Comparison of ENCODE assay signal across 34 cellular contexts in the genomic region with DNA sequence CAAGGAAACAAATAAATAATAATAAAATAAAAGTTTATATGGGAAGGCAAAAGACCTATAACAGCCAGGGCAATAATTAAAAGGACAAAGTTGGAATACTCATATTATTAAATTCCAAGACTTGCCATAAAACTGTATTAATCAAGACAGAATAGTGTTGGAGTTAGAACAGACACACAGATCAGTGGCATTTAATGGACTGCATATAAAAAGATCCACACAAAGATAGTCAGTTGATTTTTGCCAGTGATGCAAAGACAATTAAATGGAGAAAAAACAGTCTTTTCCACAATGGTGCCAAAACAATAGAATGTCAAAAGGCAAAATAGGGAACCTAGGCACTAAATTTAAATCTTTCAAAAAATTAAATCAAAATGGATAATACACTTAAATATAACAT.
"Had no signal": no experiment of that assay in that cellular context is flagged by ENCODE, and none has a peak within 500 bp of the region (broad histone marks: within the 10 kb centered on the region; RNA-seq: fewer than 3 reads in every experiment).

No MANE protein-coding gene starts in this region.

- H3K27me3 ChIP-seq: adrenal gland, ascending aorta, body of pancreas, brain microvascular endothelial cell, breast epithelium, cardiac muscle cell had no signal

- FAIRE-seq: astrocyte, bronchial epithelial cell had no signal

- H3K4me1 ChIP-seq: adrenal gland, ascending aorta, body of pancreas, breast epithelium had no signal

- H3K9me3 ChIP-seq: adrenal gland, ascending aorta, body of pancreas, breast epithelium had no signal

- H3K27ac ChIP-seq: adrenal gland, ascending aorta, body of pancreas, brain microvascular endothelial cell, breast epithelium, cardiac muscle cell had no signal

- H3K36me3 ChIP-seq: adrenal gland, ascending aorta, brain microvascular endothelial cell, breast epithelium, cardiac muscle cell had no signal

- DNase-seq: activated effector memory CD4-positive, alpha-beta T cell treated with anti-CD3 and anti-CD28 coated beads, Interleukin-2, amount 50 U/mL, for 16 hours; activated effector memory CD4-positive, alpha-beta T cell treated with Interleukin-2 at 50 U/mL for 16 hours; activated gamma-delta T cell; activated gamma-delta T cell treated with Interleukin-2 at 50 U/mL for 16 hours; activated naive CD4-positive, alpha-beta T cell; activated naive CD4-positive, alpha-beta T cell treated with anti-CD3 and anti-CD28 coated beads for 36 hours; activated naive CD4-positive, alpha-beta T cell treated with anti-CD3 and anti-CD28 coated beads, Interleukin-2, amount 10 ng/mL, durations not matched to agents 7 days and 5 days; activated naive CD4-positive, alpha-beta T cell treated with anti-CD3 and anti-CD28 coated beads, Interleukin-2, amount 50 U/mL, for 16 hours; activated naive CD4-positive, alpha-beta T cell treated with Interleukin-2 at 50 U/mL for 16 hours; activated naive CD8-positive, alpha-beta T cell treated with anti-CD3 and anti-CD28 coated beads for 36 hours; activated naive CD8-positive, alpha-beta T cell treated with anti-CD3 and anti-CD28 coated beads, Interleukin-2, amount 10 ng/mL, durations not matched to agents 7 days and 5 days; activated naive CD8-positive, alpha-beta T cell treated with anti-CD3 and anti-CD28 coated beads, Interleukin-2, amount 50 U/mL, for 24 hours; activated T-cell treated with anti-CD3 and anti-CD28 coated beads, Interleukin-2, amount 50 U/mL, for 1 hour; activated T-cell treated with anti-CD3 and anti-CD28 coated beads, Interleukin-2, amount 50 U/mL, for 24 hours; activated T-cell treated with anti-CD3 and anti-CD28 coated beads, Interleukin-2, amount 50 U/mL, for 4 hours; activated T-cell treated with anti-CD3 and anti-CD28 coated beads, Interleukin-2, amount 50 U/mL, for 48 hours; activated T-cell treated with anti-CD3 and anti-CD28 coated beads, Interleukin-2, amount 50 U/mL, for 72 hours; adrenal gland; amniotic stem cell; amygdala; anterior cingulate cortex; aorta; body of pancreas; brain microvascular endothelial cell; caudate nucleus; central memory CD4-positive, alpha-beta T cell; cerebellar nuclear complex had no signal

- H3K4me3 ChIP-seq: adrenal gland, ascending aorta, body of pancreas, breast epithelium, cardiac muscle cell had no signal

- ATAC-seq: activated naive CD4-positive, alpha-beta T cell treated with anti-CD3 and anti-CD28 coated beads, Interleukin-2, amount 50 U/mL, for 72 hours; activated naive CD8-positive, alpha-beta T cell treated with anti-CD3 and anti-CD28 coated beads, Interleukin-2, amount 50 U/mL, for 24 hours; activated T-cell treated with anti-CD3 and anti-CD28 coated beads, Interleukin-2, amount 50 U/mL, for 4 hours; activated T-cell treated with anti-CD3 and anti-CD28 coated beads, Interleukin-2, amount 50 U/mL, for 72 hours; activated T-helper 17 cell treated with anti-CD3 and anti-CD28 coated beads, Interleukin-2, amount 50 U/mL, for 72 hours; body of pancreas had no signal
